1 cellular context compared by ENCODE assay signal in genomic region chr7:101974365-101974764, GRCh38.
TF ChIP-seq lines count a peak whose summit lies in the region.

No MANE protein-coding gene starts in this region.

TF ChIP-seq in SK-N-SH, 30 proteins besides CTCF, POLR2A, EP300 and RAD21 (continued from another document):
- TF ChIP-seq REST (IDR thresholded peaks at IDR 0.05; ENCODE audit: low read depth, low read length) = no peak
- TF ChIP-seq POLR2AphosphoS5 (IDR thresholded peaks at IDR 0.05; ENCODE audit: low read depth, low read length) = peak; percentile 18; the same call in 1 of the 2 replicates
- no peak for TF ChIP-seq TEAD4 (IDR thresholded peaks at IDR 0.05; ENCODE audit: borderline replicate concordance, insufficient read depth)
- no peak for TF ChIP-seq IRF3 (IDR thresholded peaks at IDR 0.05; ENCODE audit: low read depth, low read length)
- TF ChIP-seq PBX3 (IDR thresholded peaks at IDR 0.05) = no peak
- peak; percentile 84 for TF ChIP-seq RCOR1 (IDR thresholded peaks at IDR 0.05; ENCODE audit: low read length)
- TF ChIP-seq MXI1 (IDR thresholded peaks at IDR 0.05; ENCODE audit: low read depth, low read length) = no peak
- TF ChIP-seq FOXJ3 (CRISPR knock-in tag; IDR thresholded peaks at IDR 0.05) = no peak
- no peak for TF ChIP-seq GABPA (IDR thresholded peaks at IDR 0.05; ENCODE audit: low read depth)
- no peak for TF ChIP-seq YY1 (IDR thresholded peaks at IDR 0.05; ENCODE audit: low read depth)
